Comparison of ENCODE assay signal across 14 cellular contexts in the genomic region with DNA sequence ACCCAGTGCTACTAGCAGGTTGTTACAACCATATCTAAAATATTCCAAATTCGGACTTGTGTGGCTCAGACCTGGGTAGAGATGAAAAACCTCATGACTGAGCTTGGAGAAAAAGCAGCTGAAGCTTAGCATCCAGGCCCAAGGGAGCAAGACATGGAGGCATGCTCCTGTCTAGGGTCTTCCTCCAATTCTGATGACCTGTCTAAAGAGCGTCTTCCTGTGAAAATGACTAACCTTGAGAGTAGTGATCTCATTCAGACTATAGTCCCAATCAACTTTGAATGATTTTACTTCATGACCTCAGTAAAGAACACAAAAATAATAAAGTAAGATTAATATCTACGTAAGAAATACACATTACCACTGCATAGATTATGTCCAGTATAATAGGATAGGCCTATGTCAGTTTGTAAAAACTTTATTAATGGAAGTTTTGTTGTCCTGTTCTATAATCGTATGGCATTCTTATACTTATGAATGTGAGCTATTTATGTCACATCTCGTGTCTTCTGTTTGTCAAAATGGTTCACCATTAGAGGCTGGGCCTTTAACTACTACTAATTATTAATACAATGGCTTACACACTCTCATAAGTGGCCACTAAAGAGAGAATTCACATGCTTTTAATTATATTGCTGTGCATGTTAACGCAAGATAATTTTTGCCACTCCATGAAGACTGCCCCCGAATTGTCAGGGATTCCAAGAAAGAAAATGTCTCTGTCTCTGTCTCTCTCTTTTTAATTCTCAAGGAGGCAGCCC.
A peak's percentile ranks its signal among the peaks of the same experiment; 100 is the strongest.
DNase-seq lines count a peak whose midpoint lies in the region; ATAC-seq and TF ChIP-seq lines count a peak whose summit lies in the region.
"Had no signal": no experiment of that assay in that cellular context is flagged by ENCODE, and none has a peak within 500 bp of the region (broad histone marks: within the 10 kb centered on the region; RNA-seq: fewer than 3 reads in every experiment).

No MANE protein-coding gene starts in this region.

- no peaks in the 10 kb centered on the region for H3K9me3 Mint-ChIP-seq in natural killer cell treated with Interleukin-12 subunit alpha and Interleukin-12 subunit beta and Interleukin-15 and Interleukin-18, amount 100 ng/mL, for 72 hours

- no peaks in the 10 kb centered on the region for H3K36me3 Mint-ChIP-seq in natural killer cell treated with Interleukin-12 subunit alpha and Interleukin-12 subunit beta and Interleukin-15 and Interleukin-18, amount 100 ng/mL, for 72 hours

- H3K36me3 ChIP-seq in right atrium auricular region = no peaks in the 10 kb centered on the region
- H3K36me3 ChIP-seq in brain microvascular endothelial cell (replicated peaks) = no peaks in the 10 kb centered on the region
- H3K36me3 ChIP-seq in upper lobe of left lung = no peaks in the 10 kb centered on the region
- H3K36me3 ChIP-seq: HAP-1 had no signal

- peak overlapping the region; percentile 78 for H3K4me3 Mint-ChIP-seq in natural killer cell treated with Interleukin-12 subunit alpha and Interleukin-12 subunit beta and Interleukin-15 and Interleukin-18, amount 100 ng/mL, for 72 hours

- H3K4me1 Mint-ChIP-seq in natural killer cell treated with Interleukin-12 subunit alpha and Interleukin-12 subunit beta and Interleukin-15 and Interleukin-18, amount 100 ng/mL, for 72 hours (ENCODE audit: low read depth in 2 of 2) = peaks cover 27 to 30% of the 10 kb centered on the region in 2 donors

- H3K4me1 ChIP-seq in right atrium auricular region (no peaks in the 10 kb centered on the region), upper lobe of left lung (no peaks in the 10 kb centered on the region)
- H3K4me1 ChIP-seq: body of pancreas, HAP-1, parathyroid adenoma had no signal

- ATAC-seq in Right ventricle myocardium inferior = no peak
- ATAC-seq in natural killer cell treated with Interleukin-12 subunit alpha and Interleukin-12 subunit beta and Interleukin-15 and Interleukin-18, amount 100 ng/mL, for 72 hours = peak; percentile 77
- no peak for ATAC-seq in upper lobe of left lung (ENCODE audit: low FRiP score in 2 of 2)

- H3K27me3 ChIP-seq in right atrium auricular region (no peaks in the 10 kb centered on the region), brain microvascular endothelial cell (replicated peaks) (no peaks in the 10 kb centered on the region), upper lobe of left lung (no peaks in the 10 kb centered on the region)
- H3K27me3 ChIP-seq: body of pancreas had no signal

- no peaks in the 10 kb centered on the region for H3K27me3 Mint-ChIP-seq in natural killer cell treated with Interleukin-12 subunit alpha and Interleukin-12 subunit beta and Interleukin-15 and Interleukin-18, amount 100 ng/mL, for 72 hours

- no peak for DNase-seq in right atrium auricular region (ENCODE audit: low spot score)
- DNase-seq in Right ventricle myocardium inferior (ENCODE audit: missing footprints) = no peak
- DNase-seq in brain microvascular endothelial cell = no peak
- no peak for DNase-seq in natural killer cell treated with Interleukin-12 subunit alpha and Interleukin-12 subunit beta and Interleukin-15 and Interleukin-18, amount 100 ng/mL, for 72 hours (ENCODE audit: low spot score)
- no peak for DNase-seq in upper lobe of left lung
- DNase-seq in RPMI8226 = no peak
- DNase-seq in NCI-H1105 (lab: John Stamatoyannopoulos, UW) = no peak
- DNase-seq in SK-N-DZ (ENCODE audit: low spot score) = no peak
- DNase-seq: GDM1, OCI-M1 had no signal

- intact Hi-C loops in Right ventricle myocardium inferior (cut with DNase I) = no loop called here

- WGBS in upper lobe of left lung, 2 donors = 79 to 81% methylated on average over 7 of the region's 7 CpGs

- no peak for TF ChIP-seq CTCF in right atrium auricular region (IDR thresholded peaks at IDR 0.05)
- TF ChIP-seq CTCF in brain microvascular endothelial cell (IDR thresholded peaks at IDR 0.05; ENCODE audit: low read depth, low read length, missing control alignments) = no peak
- TF ChIP-seq CTCF in upper lobe of left lung (IDR thresholded peaks at IDR 0.05) = no peak

- H3K4me3 ChIP-seq in right atrium auricular region (no peak overlapping the region), brain microvascular endothelial cell (ENCODE audit: low read depth, low read length) (no peak overlapping the region), upper lobe of left lung (no peak overlapping the region)
- H3K4me3 ChIP-seq: body of pancreas, HAP-1 had no signal

- peak overlapping the region; percentile 93 to 96 for H3K27ac Mint-ChIP-seq in natural killer cell treated with Interleukin-12 subunit alpha and Interleukin-12 subunit beta and Interleukin-15 and Interleukin-18, amount 100 ng/mL, for 72 hours

- no peak for TF ChIP-seq POLR2A in upper lobe of left lung (IDR thresholded peaks at IDR 0.05)

- H3K9me3 ChIP-seq in right atrium auricular region (no peaks in the 10 kb centered on the region), upper lobe of left lung (no peaks in the 10 kb centered on the region)
- H3K9me3 ChIP-seq: body of pancreas had no signal

- in situ Hi-C loops in brain microvascular endothelial cell (cut with HindIII; ENCODE audit: low pct_ligation_motif_present, low sequenced_read_pairs) = no loop called here

- H3K27ac ChIP-seq in right atrium auricular region = peak overlapping the region; percentile 55 to 72
- H3K27ac ChIP-seq in brain microvascular endothelial cell = peak overlapping the region; percentile 86
- H3K27ac ChIP-seq in upper lobe of left lung = peak overlapping the region in 3 of 4 donors; percentile 26 to 71 (median 45)
- H3K27ac ChIP-seq: body of pancreas, C4-2B, parathyroid adenoma had no signal

- TF ChIP-seq EP300 in upper lobe of left lung (IDR thresholded peaks at IDR 0.05) = no peak

Comparison
In these comparisons a context has a peak if more than half of its experiments do, and no peak if none do; other contexts are left out.
1. ATAC-seq: peak in natural killer cell treated with Interleukin-12 subunit alpha and Interleukin-12 subunit beta and Interleukin-15 and Interleukin-18, amount 100 ng/mL, for 72 hours (2 of 2); none in Right ventricle myocardium inferior (single experiment) and upper lobe of left lung (0 of 2).
2. Peak in every context shown above with its lines, with median percentiles within 50 percentile points of each other: H3K27ac ChIP-seq.